Comparison of ENCODE assay signal across 9 cellular contexts in the genomic region with DNA sequence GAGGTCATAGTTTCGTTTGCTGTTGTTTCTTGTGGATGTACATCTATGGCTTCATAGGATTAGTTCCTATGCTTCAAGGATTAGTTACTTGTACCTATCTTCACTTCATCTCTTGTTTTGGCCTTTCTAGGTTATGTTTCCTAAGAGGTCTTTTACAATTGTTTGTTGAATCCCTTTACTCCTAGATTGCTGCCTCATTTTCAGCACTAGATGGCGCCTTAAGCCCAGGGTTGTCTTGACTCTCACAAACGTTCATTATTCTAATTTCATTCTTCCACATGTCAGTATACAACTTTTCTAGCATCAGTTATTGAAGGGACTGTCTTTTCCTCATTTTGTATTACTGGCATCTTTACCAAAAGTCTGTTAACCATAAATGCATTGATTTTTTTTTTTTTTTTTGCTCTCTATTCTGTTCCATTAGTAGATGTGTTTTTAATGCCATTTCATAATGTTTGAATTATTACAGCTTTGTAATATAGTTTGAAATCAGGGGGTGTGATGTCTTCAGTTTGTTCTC. TPM values are rescaled to one million over a fixed set of nuclear protein-coding genes. Genes with fewer than 3 reads are reported as not detected.
A peak's percentile ranks its signal among the peaks of the same experiment; 100 is the strongest.
DNase-seq lines count a peak whose midpoint lies in the region; TF ChIP-seq lines count a peak whose summit lies in the region.
"Had no signal": no experiment of that assay in that cellular context is flagged by ENCODE, and none has a peak within 500 bp of the region (broad histone marks: within the 10 kb centered on the region; RNA-seq: fewer than 3 reads in every experiment).

No MANE protein-coding gene starts in this region.

- H3K4me1 ChIP-seq in ascending aorta = no peaks in the 10 kb centered on the region
- H3K4me1 ChIP-seq: tibial nerve had no signal

- no peak overlapping the region for H3K4me3 ChIP-seq in ascending aorta
- H3K4me3 ChIP-seq: tibial nerve had no signal

- H3K36me3 ChIP-seq in ascending aorta = no peaks in the 10 kb centered on the region
- H3K36me3 ChIP-seq: tibial nerve had no signal

- TF ChIP-seq CTCF in ascending aorta (IDR thresholded peaks at IDR 0.05) = peak in 1 of 3 experiments; percentile 16

- DNase-seq in COLO829 (ENCODE audit: low spot score) = peak; percentile 10
- peak; percentile 42 for DNase-seq in HS-27A (ENCODE audit: low read depth)
- DNase-seq in NOMO-1 treated with dmso at 0.1 percent for 144 hours (lab: John Stamatoyannopoulos, UW; ENCODE audit: unreplicated experiment) = peak; percentile 14
- DNase-seq in activated T-cell treated with anti-CD3 and anti-CD28 coated beads for 4 hours = peak; percentile 21
- peak; percentile 45 for DNase-seq in glomerular endothelial cell (ENCODE audit: extremely low read depth, low read depth, low spot score)
- peak; percentile 34 for DNase-seq in stimulated activated CD4-positive, alpha-beta T cell treated with anti-CD3 and anti-CD28 coated beads, Interleukin-1b, Interleukin-23, amount 100 ng/mL, for 48 hours
- DNase-seq in ascending aorta (ENCODE audit: low spot score in 2 of 2) = no peak
- no peak for DNase-seq in cortex of kidney (lab: John Stamatoyannopoulos, UW)

- no peaks in the 10 kb centered on the region for H3K27me3 ChIP-seq in ascending aorta
- H3K27me3 ChIP-seq: tibial nerve had no signal

- intact Hi-C loops in ascending aorta (cut with DNase I) = no loop called here

- H3K27ac ChIP-seq in ascending aorta = no peak overlapping the region
- H3K27ac ChIP-seq: tibial nerve had no signal

- H3K9me3 ChIP-seq in ascending aorta = peaks cover 0 to 14% of the 10 kb centered on the region in 2 donors

RNA-seq across cellular contexts. Expression of gene NACA2, which starts 45.0 kb away (rescaled TPM):
- total RNA-seq in glomerular endothelial cell (not detected in 2 replicates), ascending aorta (not detected)
- total RNA-seq: tibial nerve had no signal

Comparison
In these comparisons a context has a peak if more than half of its experiments do, and no peak if none do; other contexts are left out.
1. DNase-seq: peak in COLO829 (single experiment), HS-27A (single experiment), NOMO-1 treated with dmso at 0.1 percent for 144 hours (single experiment), activated T-cell treated with anti-CD3 and anti-CD28 coated beads for 4 hours (single experiment), glomerular endothelial cell (single experiment) and stimulated activated CD4-positive, alpha-beta T cell treated with anti-CD3 and anti-CD28 coated beads, Interleukin-1b, Interleukin-23, amount 100 ng/mL, for 48 hours (single experiment); none in ascending aorta (0 of 2) and cortex of kidney (single experiment).